ENCODE assay signal across 1 cellular context in the genomic region with DNA sequence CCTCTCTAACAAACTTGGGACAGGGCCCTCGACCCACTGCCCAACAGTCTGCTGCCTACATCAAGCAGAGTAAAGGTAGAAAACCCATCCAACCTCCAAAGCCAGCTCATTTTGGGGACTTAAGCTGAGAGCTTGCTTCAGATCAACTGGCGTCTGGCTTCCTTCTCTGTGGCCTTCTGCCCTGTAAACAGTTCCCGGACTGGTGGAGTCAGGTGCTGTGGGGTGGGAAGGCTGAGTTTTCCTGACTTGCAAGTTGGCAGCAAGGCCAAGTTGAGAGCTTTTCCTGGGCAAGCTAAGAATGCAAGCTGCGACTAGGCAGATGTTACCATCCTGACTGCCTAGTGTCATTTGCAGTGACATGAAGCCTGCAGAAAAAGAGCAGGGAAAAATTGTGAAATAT.
TF ChIP-seq lines count a peak whose summit lies in the region.

No MANE protein-coding gene starts in this region.

TF ChIP-seq in WTC11, 78 proteins besides CTCF, POLR2A, EP300 and RAD21 (continued from another document):
- TF ChIP-seq, protein P1, sequence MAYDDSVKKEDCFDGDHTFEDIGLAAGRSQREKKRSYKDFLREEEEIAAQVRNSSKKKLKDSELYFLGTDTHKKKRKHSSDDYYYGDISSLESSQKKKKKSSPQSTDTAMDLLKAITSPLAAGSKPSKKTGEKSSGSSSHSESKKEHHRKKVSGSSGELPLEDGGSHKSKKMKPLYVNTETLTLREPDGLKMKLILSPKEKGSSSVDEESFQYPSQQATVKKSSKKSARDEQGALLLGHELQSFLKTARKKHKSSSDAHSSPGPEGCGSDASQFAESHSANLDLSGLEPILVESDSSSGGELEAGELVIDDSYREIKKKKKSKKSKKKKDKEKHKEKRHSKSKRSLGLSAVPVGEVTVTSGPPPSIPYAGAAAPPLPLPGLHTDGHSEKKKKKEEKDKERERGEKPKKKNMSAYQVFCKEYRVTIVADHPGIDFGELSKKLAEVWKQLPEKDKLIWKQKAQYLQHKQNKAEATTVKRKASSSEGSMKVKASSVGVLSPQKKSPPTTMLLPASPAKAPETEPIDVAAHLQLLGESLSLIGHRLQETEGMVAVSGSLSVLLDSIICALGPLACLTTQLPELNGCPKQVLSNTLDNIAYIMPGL (CRISPR knock-in tag; IDR thresholded peaks at IDR 0.05) = no peak
- TF ChIP-seq, protein P2, sequence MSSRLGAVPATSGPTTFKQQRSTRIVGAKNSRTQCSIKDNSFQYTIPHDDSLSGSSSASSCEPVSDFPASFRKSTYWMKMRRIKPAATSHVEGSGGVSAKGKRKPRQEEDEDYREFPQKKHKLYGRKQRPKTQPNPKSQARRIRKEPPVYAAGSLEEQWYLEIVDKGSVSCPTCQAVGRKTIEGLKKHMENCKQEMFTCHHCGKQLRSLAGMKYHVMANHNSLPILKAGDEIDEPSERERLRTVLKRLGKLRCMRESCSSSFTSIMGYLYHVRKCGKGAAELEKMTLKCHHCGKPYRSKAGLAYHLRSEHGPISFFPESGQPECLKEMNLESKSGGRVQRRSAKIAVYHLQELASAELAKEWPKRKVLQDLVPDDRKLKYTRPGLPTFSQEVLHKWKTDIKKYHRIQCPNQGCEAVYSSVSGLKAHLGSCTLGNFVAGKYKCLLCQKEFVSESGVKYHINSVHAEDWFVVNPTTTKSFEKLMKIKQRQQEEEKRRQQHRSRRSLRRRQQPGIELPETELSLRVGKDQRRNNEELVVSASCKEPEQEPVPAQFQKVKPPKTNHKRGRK (CRISPR knock-in tag; IDR thresholded peaks at IDR 0.05; ENCODE audit: borderline replicate concordance) = no peak
- TF ChIP-seq GTF2I (CRISPR knock-in tag; conservative IDR thresholded peaks at IDR 0.05) (no peak), ZNF416 (CRISPR knock-in tag; IDR thresholded peaks at IDR 0.05) (no peak), SOX15 (CRISPR knock-in tag; IDR thresholded peaks at IDR 0.05) (no peak), SMAD4 (CRISPR knock-in tag; IDR thresholded peaks at IDR 0.05) (no peak)
- TF ChIP-seq, protein P3, sequence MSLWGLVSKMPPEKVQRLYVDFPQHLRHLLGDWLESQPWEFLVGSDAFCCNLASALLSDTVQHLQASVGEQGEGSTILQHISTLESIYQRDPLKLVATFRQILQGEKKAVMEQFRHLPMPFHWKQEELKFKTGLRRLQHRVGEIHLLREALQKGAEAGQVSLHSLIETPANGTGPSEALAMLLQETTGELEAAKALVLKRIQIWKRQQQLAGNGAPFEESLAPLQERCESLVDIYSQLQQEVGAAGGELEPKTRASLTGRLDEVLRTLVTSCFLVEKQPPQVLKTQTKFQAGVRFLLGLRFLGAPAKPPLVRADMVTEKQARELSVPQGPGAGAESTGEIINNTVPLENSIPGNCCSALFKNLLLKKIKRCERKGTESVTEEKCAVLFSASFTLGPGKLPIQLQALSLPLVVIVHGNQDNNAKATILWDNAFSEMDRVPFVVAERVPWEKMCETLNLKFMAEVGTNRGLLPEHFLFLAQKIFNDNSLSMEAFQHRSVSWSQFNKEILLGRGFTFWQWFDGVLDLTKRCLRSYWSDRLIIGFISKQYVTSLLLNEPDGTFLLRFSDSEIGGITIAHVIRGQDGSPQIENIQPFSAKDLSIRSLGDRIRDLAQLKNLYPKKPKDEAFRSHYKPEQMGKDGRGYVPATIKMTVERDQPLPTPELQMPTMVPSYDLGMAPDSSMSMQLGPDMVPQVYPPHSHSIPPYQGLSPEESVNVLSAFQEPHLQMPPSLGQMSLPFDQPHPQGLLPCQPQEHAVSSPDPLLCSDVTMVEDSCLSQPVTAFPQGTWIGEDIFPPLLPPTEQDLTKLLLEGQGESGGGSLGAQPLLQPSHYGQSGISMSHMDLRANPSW (CRISPR knock-in tag; conservative IDR thresholded peaks at IDR 0.05; ENCODE audit: low read depth) = no peak
- TF ChIP-seq, protein P4, sequence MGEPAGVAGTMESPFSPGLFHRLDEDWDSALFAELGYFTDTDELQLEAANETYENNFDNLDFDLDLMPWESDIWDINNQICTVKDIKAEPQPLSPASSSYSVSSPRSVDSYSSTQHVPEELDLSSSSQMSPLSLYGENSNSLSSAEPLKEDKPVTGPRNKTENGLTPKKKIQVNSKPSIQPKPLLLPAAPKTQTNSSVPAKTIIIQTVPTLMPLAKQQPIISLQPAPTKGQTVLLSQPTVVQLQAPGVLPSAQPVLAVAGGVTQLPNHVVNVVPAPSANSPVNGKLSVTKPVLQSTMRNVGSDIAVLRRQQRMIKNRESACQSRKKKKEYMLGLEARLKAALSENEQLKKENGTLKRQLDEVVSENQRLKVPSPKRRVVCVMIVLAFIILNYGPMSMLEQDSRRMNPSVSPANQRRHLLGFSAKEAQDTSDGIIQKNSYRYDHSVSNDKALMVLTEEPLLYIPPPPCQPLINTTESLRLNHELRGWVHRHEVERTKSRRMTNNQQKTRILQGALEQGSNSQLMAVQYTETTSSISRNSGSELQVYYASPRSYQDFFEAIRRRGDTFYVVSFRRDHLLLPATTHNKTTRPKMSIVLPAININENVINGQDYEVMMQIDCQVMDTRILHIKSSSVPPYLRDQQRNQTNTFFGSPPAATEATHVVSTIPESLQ (CRISPR knock-in tag; IDR thresholded peaks at IDR 0.05) = no peak
- TF ChIP-seq, protein P5, sequence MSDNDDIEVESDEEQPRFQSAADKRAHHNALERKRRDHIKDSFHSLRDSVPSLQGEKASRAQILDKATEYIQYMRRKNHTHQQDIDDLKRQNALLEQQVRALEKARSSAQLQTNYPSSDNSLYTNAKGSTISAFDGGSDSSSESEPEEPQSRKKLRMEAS (CRISPR knock-in tag; IDR thresholded peaks at IDR 0.05) = no peak
